ENCODE assay signal across 8 cellular contexts in the genomic region with DNA sequence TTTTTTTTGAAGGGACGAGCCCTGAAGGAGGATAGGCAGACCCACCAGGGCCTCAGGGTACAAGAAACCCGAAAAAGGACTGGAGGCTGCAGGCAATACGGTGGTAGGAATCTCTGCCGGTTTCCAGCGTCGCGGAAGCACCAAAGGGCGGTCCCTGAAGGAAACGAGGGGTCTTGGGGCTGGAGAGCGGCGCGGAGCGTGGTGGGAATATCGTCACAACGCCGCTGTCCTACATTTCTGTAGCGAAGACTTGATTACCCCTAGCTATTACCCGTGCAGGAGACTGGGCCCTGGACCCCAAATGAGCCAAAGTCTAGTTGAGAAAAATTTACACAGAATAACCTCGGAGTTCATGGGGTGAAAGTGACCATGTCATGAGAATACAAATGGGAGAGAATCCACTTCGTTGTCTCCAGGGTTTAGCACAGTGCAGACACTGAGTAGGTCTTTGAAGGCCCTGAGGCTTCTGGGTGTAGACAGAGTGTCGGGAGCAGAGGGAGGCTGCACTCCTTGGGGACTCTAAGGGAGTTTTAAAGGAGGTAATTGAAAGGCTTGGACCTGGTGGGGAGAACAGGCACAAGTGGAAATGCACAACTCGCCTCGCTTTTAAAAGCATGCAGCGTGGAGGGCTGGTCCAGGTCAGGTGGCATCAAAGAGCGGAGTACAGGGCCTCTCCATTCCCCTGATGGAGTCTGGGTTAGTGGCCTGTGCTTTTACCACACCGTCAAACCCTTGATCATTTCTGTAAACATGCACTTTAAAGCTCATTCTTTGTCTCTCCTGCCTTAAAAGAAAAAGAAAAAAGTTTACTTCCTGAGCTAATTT.
DNase-seq lines count a peak whose midpoint lies in the region; ATAC-seq and TF ChIP-seq lines count a peak whose summit lies in the region.

No MANE protein-coding gene starts in this region.

- peak overlapping the region; percentile 92 for H3K9ac ChIP-seq in BLaER1
- peak overlapping the region; percentile 93 for H3K9ac ChIP-seq in KMS-11
- H3K9ac ChIP-seq in adipocyte (ENCODE audit: low read length): peak overlapping the region; percentile 92
- peak overlapping the region; percentile 56 for H3K9ac ChIP-seq in iPS-15b (ENCODE audit: low read depth, low read length)

- no peak for ATAC-seq in GM19328 (IDR thresholded peaks at IDR 0.05; ENCODE audit: unreplicated experiment)

- H4K20me1 ChIP-seq in BLaER1: peaks cover 58% of the 10 kb centered on the region
- H4K20me1 ChIP-seq in KMS-11 (ENCODE audit: insufficient read depth): peaks cover 16% of the 10 kb centered on the region

- peaks cover 45% of the 10 kb centered on the region for H3K4me1 ChIP-seq in BLaER1
- peaks cover 34% of the 10 kb centered on the region for H3K4me1 ChIP-seq in KMS-11 (ENCODE audit: low read depth, poor library complexity, severe bottlenecking)
- peaks cover 56% of the 10 kb centered on the region for H3K4me1 ChIP-seq in adipocyte (ENCODE audit: control insufficient read depth, insufficient read depth, low read length)
- H3K4me1 ChIP-seq in iPS-15b (ENCODE audit: control insufficient read depth, insufficient read depth, low read length): peaks cover 28% of the 10 kb centered on the region

- H3K79me2 ChIP-seq in KMS-11 (ENCODE audit: insufficient read depth, low read depth): peaks cover 60% of the 10 kb centered on the region

- no peaks in the 10 kb centered on the region for H3K9me3 ChIP-seq in BLaER1
- H3K9me3 ChIP-seq in adipocyte (ENCODE audit: control insufficient read depth, low read length): no peaks in the 10 kb centered on the region
- no peaks in the 10 kb centered on the region for H3K9me3 ChIP-seq in iPS-15b (ENCODE audit: control insufficient read depth, insufficient read depth, low read length)

- no peak overlapping the region for H2AFZ ChIP-seq in KMS-11 (ENCODE audit: low read depth)

- H3K27me3 ChIP-seq in BLaER1 (0 out of 2 replicates have a peak, but pooled peaks cover 5% of the 10 kb centered on the region), KMS-11 (ENCODE audit: insufficient read depth, low read depth) (no peaks in the 10 kb centered on the region), adipocyte (replicated peaks; ENCODE audit: control insufficient read depth, insufficient read depth, low read length) (no peaks in the 10 kb centered on the region), iPS-15b (ENCODE audit: control insufficient read depth, insufficient read depth, low read length) (peaks cover 17% of the 10 kb centered on the region)

- H3K36me3 ChIP-seq in BLaER1 (peaks cover 15% of the 10 kb centered on the region; the same call in 1 of the 2 replicates), KMS-11 (ENCODE audit: insufficient read depth) (no peaks in the 10 kb centered on the region), adipocyte (ENCODE audit: control insufficient read depth, insufficient read depth, low read length, severe bottlenecking) (no peaks in the 10 kb centered on the region), iPS-15b (ENCODE audit: control insufficient read depth, insufficient read depth, low read length) (no peaks in the 10 kb centered on the region)

- H3K4me2 ChIP-seq in BLaER1: peak overlapping the region; percentile 99
- H3K4me2 ChIP-seq in KMS-11: peak overlapping the region; percentile 98

- no peak for TF ChIP-seq CTCF in KMS-11 (conservative IDR thresholded peaks at IDR 0.05; ENCODE audit: low read depth, low read length)

- peak overlapping the region; percentile 92 for H3K4me3 ChIP-seq in BLaER1
- peak overlapping the region; percentile 22 for H3K4me3 ChIP-seq in KMS-11 (IDR thresholded peaks at IDR 0.05; ENCODE audit: insufficient read depth, low read depth, low read length)
- H3K4me3 ChIP-seq in adipocyte (ENCODE audit: low read length): peak overlapping the region; percentile 92
- H3K4me3 ChIP-seq in iPS-15b (ENCODE audit: low read depth, low read length): peak overlapping the region; percentile 84

- H3K27ac ChIP-seq in BLaER1 (peak overlapping the region; percentile 93), KMS-11 (peak overlapping the region; percentile 75)

- DNase-seq in adipocyte (ENCODE audit: low read depth): peak; percentile 40
- DNase-seq in stimulated activated CD4-positive, alpha-beta T cell treated with anti-CD3 and anti-CD28 coated beads, Interleukin-4, amount 100 ng/mL, for 1 hour: peak; percentile 19
- DNase-seq in NCI-H1092 (lab: John Stamatoyannopoulos, UW): no peak
- no peak for DNase-seq in COR-L47 (lab: John Stamatoyannopoulos, UW)

Comparison
In these comparisons a context has a peak if more than half of its experiments do, and no peak if none do; other contexts are left out.
1. H3K4me3 ChIP-seq: peak in every context shown above with its lines; median percentile 92 in BLaER1; 92 in adipocyte; 84 in iPS-15b; 22 in KMS-11.
2. DNase-seq: peak in adipocyte (single experiment) and stimulated activated CD4-positive, alpha-beta T cell treated with anti-CD3 and anti-CD28 coated beads, Interleukin-4, amount 100 ng/mL, for 1 hour (single experiment); none in NCI-H1092 (single experiment) and COR-L47 (single experiment).
3. Peak in every context shown above with its lines, with median percentiles within 50 percentile points of each other: H3K9ac ChIP-seq.